Comparison of ENCODE assay signal across 19 cellular contexts in genomic region chr4:37241646-37242045, GRCh38. TPM values are rescaled to one million over a fixed set of nuclear protein-coding genes. Genes with fewer than 3 reads are reported as not detected.
"Had no signal": no experiment of that assay in that cellular context is flagged by ENCODE, and none has a peak within 500 bp of the region (broad histone marks: within the 10 kb centered on the region; RNA-seq: fewer than 3 reads in every experiment).

No MANE protein-coding gene starts in this region.

- H3K27ac ChIP-seq: coronary artery, esophagus squamous epithelium, hepatocyte, neural progenitor cell, sigmoid colon, spleen had no signal

- H3K9me3 ChIP-seq: esophagus squamous epithelium, sigmoid colon, spleen had no signal

- H3K4me3 ChIP-seq: coronary artery, esophagus squamous epithelium, hepatocyte, neural progenitor cell, sigmoid colon, spleen had no signal

- H3K9ac ChIP-seq: neural progenitor cell had no signal

- DNase-seq: activated CD4-positive, alpha-beta T cell treated with anti-CD3 and anti-CD28 coated beads for 4 hours; activated CD8-positive, alpha-beta memory T cell treated with anti-CD3 and anti-CD28 coated beads, Interleukin-2, amount 50 U/mL, for 4 hours; activated CD8-positive, alpha-beta T cell treated with anti-CD3 and anti-CD28 coated beads for 36 hours; activated naive CD8-positive, alpha-beta T cell treated with anti-CD3 and anti-CD28 coated beads, Interleukin-2, amount 10 ng/mL, durations not matched to agents 7 days and 5 days; effector CD4-positive, alpha-beta T cell; esophagus squamous epithelium; mammary epithelial cell; sigmoid colon; spleen had no signal

- ATAC-seq: activated CD8-positive, alpha-beta T cell treated with anti-CD3 and anti-CD28 coated beads for 36 hours; left lobe of liver; WTC11 had no signal

- H3K36me3 ChIP-seq: esophagus squamous epithelium, neural progenitor cell, sigmoid colon, spleen had no signal

RNA-seq across cellular contexts. Expression of gene NWD2, which starts 2.9 kb away (rescaled TPM):
- total RNA-seq: activated CD8-positive, alpha-beta T cell treated with anti-CD3 and anti-CD28 coated beads for 36 hours; activated naive CD8-positive, alpha-beta T cell treated with anti-CD3 and anti-CD28 coated beads, Interleukin-2, amount 10 ng/mL, durations not matched to agents 7 days and 5 days; endothelial cell of umbilical vein; fibroblast of villous mesenchyme; glomerular endothelial cell; left lobe of liver; mammary epithelial cell; osteocyte; pulmonary artery endothelial cell had no signal
